ENCODE assay signal across 9 cellular contexts in genomic region chr15:77496710-77497107, GRCh38.
DNase-seq lines count a peak whose midpoint lies in the region; ATAC-seq, FAIRE-seq and TF ChIP-seq lines count a peak whose summit lies in the region.
"Had no signal": no experiment of that assay in that cellular context is flagged by ENCODE, and none has a peak within 500 bp of the region (broad histone marks: within the 10 kb centered on the region; RNA-seq: fewer than 3 reads in every experiment).

No MANE protein-coding gene starts in this region.

- FAIRE-seq in RCC 7860 (lab: Jason Lieb, UNC): no peak

- H3K4me3 ChIP-seq in fibroblast of pulmonary artery (replicated peaks; ENCODE audit: low read depth, low read length): peak overlapping the region; percentile 17
- H3K4me3 ChIP-seq in neural progenitor cell: no peak overlapping the region
- H3K4me3 ChIP-seq in stomach: peak overlapping the region in 2 of 4 donors; percentile 1 to 5

- no peak overlapping the region for H3K9ac ChIP-seq in neural progenitor cell

- DNase-seq in DMS 273 treated with DMSO at 0.1 percent for 48 hours (lab: John Stamatoyannopoulos, UW) (peak; percentile 63), HT-29 (ENCODE audit: low spot score) (peak; percentile 87), RCC 7860 (ENCODE audit: low spot score) (peak; percentile 35), fibroblast of pulmonary artery (ENCODE audit: low read depth) (peak; percentile 98), neural progenitor cell (ENCODE audit: low spot score) (peak; percentile 82), stomach (peak; percentile 80)
- peak; percentile 79 to 83 for DNase-seq in activated T-cell treated with anti-CD3 and anti-CD28 coated beads, Interleukin-2, amount 50 U/mL, for 48 hours

- no peak for TF ChIP-seq POLR2A in stomach (IDR thresholded peaks at IDR 0.05)

- H3K27ac ChIP-seq in neural progenitor cell (no peak overlapping the region), stomach (peak overlapping the region in 4 of 5 donors; percentile 55 to 76 (median 72))
- H3K27ac ChIP-seq: epithelial cell of prostate had no signal

- H3K36me3 Mint-ChIP-seq in neural progenitor cell: no peaks in the 10 kb centered on the region

- H3K27me3 ChIP-seq in neural progenitor cell (no peaks in the 10 kb centered on the region), stomach (no peaks in the 10 kb centered on the region)

- peak overlapping the region; percentile 50 for H3K27ac Mint-ChIP-seq in neural progenitor cell

- no peaks in the 10 kb centered on the region for H3K9me3 Mint-ChIP-seq in neural progenitor cell

- no peak for ATAC-seq in GM18517 (IDR thresholded peaks at IDR 0.05; ENCODE audit: unreplicated experiment)

- TF ChIP-seq EP300 in stomach (IDR thresholded peaks at IDR 0.05): no peak

- WGBS in stomach, 5 donors: 20 to 30% (median 29%) methylated on average over 16 of the region's 16 CpGs

- TF ChIP-seq CTCF in fibroblast of pulmonary artery (IDR thresholded peaks at IDR 0.05; ENCODE audit: low read length, missing control alignments) (peak; percentile 96), neural progenitor cell (IDR thresholded peaks at IDR 0.05) (peak; percentile 89), stomach (IDR thresholded peaks at IDR 0.05) (peak in 5 of 7 experiments; percentile 76 to 89 (median 81))

- H3K9me3 ChIP-seq in neural progenitor cell (ENCODE audit: low read depth): no peaks in the 10 kb centered on the region
- no peaks in the 10 kb centered on the region for H3K9me3 ChIP-seq in stomach

- H3K4me2 ChIP-seq in neural progenitor cell: peak overlapping the region; percentile 43

- H3F3A ChIP-seq in neural progenitor cell (ENCODE audit: low read depth): peaks cover 38% of the 10 kb centered on the region

- peaks cover 43% of the 10 kb centered on the region for H3K4me1 Mint-ChIP-seq in neural progenitor cell

- peaks cover 44% of the 10 kb centered on the region for H3K4me1 ChIP-seq in neural progenitor cell
- H3K4me1 ChIP-seq in stomach: peaks cover 22 to 52% (median 37%) of the 10 kb centered on the region in 4 donors

- no peaks in the 10 kb centered on the region for H3K79me2 ChIP-seq in neural progenitor cell (ENCODE audit: low read depth)

- peak overlapping the region; percentile 81 for H2AFZ ChIP-seq in neural progenitor cell (replicated peaks)

- H3K36me3 ChIP-seq in neural progenitor cell: no peaks in the 10 kb centered on the region
- no peaks in the 10 kb centered on the region for H3K36me3 ChIP-seq in stomach

- intact Hi-C loops in stomach (cut with DNase I; ENCODE audit: low total_unique reads): loop anchor here (10.0 kb wide), 2 partner anchors 48 to 382 kb away; no protein-coding TSS in a partner anchor

- no peaks in the 10 kb centered on the region for H4K20me1 ChIP-seq in neural progenitor cell (ENCODE audit: low read depth)

- H3K27me3 Mint-ChIP-seq in neural progenitor cell (ENCODE audit: insufficient read depth, low read depth): peaks cover 9% of the 10 kb centered on the region

- no peak overlapping the region for H3K4me3 Mint-ChIP-seq in neural progenitor cell

Comparison
In these comparisons a context has a peak if more than half of its experiments do, and no peak if none do; other contexts are left out.
1. DNase-seq: peak in every context shown above with its lines; median percentile 98 in fibroblast of pulmonary artery; 87 in HT-29; 82 in neural progenitor cell; 81 in activated T-cell treated with anti-CD3 and anti-CD28 coated beads, Interleukin-2, amount 50 U/mL, for 48 hours; 80 in stomach; 63 in DMS 273 treated with DMSO at 0.1 percent for 48 hours; 35 in RCC 7860.